Comparison of ENCODE assay signal across 20 cellular contexts in genomic region chr4:24094726-24095125, GRCh38.
"Had no signal": no experiment of that assay in that cellular context is flagged by ENCODE, and none has a peak within 500 bp of the region (broad histone marks: within the 10 kb centered on the region; RNA-seq: fewer than 3 reads in every experiment).

No MANE protein-coding gene starts in this region.

- DNase-seq: cortex of kidney; dorsolateral prefrontal cortex; effector CD8-positive, alpha-beta T cell; foreskin melanocyte; head of caudate nucleus; left colon; mammary epithelial cell; mucosa of descending colon; naive thymus-derived CD8-positive, alpha-beta T cell; psoas muscle; retina; small intestine; stimulated activated CD4-positive, alpha-beta T cell treated with anti-CD3 and anti-CD28 coated beads, Interleukin-12 subunit alpha, Interleukin-12 subunit beta, amount 100 ng/mL, for 4 hours; stimulated activated naive CD4-positive, alpha-beta T cell; stomach; substantia nigra; trophoblast cell had no signal

- H3K4me3 ChIP-seq: dorsolateral prefrontal cortex, hepatocyte, mucosa of descending colon, psoas muscle, stomach, thoracic aorta had no signal

- ATAC-seq: left colon; mucosa of descending colon; naive thymus-derived CD8-positive, alpha-beta T cell; psoas muscle; sciatic nerve had no signal
